In genomic region chr7:1255817-1256340, GRCh38 we compare ENCODE assay signal across 34 cellular contexts. TPM values are rescaled to one million over a fixed set of nuclear protein-coding genes. Genes with fewer than 3 reads are reported as not detected.
"Had no signal": no experiment of that assay in that cellular context is flagged by ENCODE, and none has a peak within 500 bp of the region (broad histone marks: within the 10 kb centered on the region; RNA-seq: fewer than 3 reads in every experiment).

No MANE protein-coding gene starts in this region.

- H3K4me3 ChIP-seq: esophagus muscularis mucosa, heart right ventricle, left ventricle myocardium inferior, sigmoid colon, stomach, thyroid gland, upper lobe of left lung had no signal

- H3K4me1 ChIP-seq: esophagus muscularis mucosa, foreskin keratinocyte, heart right ventricle, left ventricle myocardium inferior, parathyroid adenoma, sigmoid colon, thyroid gland, upper lobe of left lung had no signal

- ATAC-seq: activated CD4-positive, CD25-positive, alpha-beta regulatory T cell treated with anti-CD3 and anti-CD28 coated beads, Interleukin-2, amount 50 U/mL, for 24 hours; foreskin keratinocyte; heart right ventricle; stimulated activated naive B cell treated with anti-CD40 and anti-IgM and Interleukin-4, amounts not matched to agents 10 μg/mL and 1 μg/mL and 100 μg/mL, for 72 hours had no signal

- H3K9me3 ChIP-seq: esophagus muscularis mucosa, heart right ventricle, left ventricle myocardium inferior, sigmoid colon, stomach, thyroid gland, upper lobe of left lung had no signal

- H3K4me3 Mint-ChIP-seq: activated CD4-positive, alpha-beta memory T cell treated with anti-CD3 and anti-CD28 coated beads for 36 hours; activated CD4-positive, alpha-beta T cell treated with anti-CD3 and anti-CD28 coated beads, Interleukin-2, amount 10 ng/mL, durations not matched to agents 24 days and 14 days; activated naive CD4-positive, alpha-beta T cell treated with anti-CD3 and anti-CD28 coated beads, Interleukin-2, amount 10 ng/mL, durations not matched to agents 7 days and 5 days; activated naive CD8-positive, alpha-beta T cell treated with anti-CD3 and anti-CD28 coated beads, Interleukin-2, amount 10 ng/mL, durations not matched to agents 7 days and 5 days; activated T-helper 1 cell treated with anti-CD3 and anti-CD28 coated beads, Interleukin-12 subunit alpha, Interleukin-12 subunit beta, Interleukin-2, Interleukin-4 antibody, amounts not matched to agents 30 ng/mL and 10 ng/mL and 1 ng/mL, durations not matched to agents 14 hours and 24 hours and 36 hours; endodermal cell; naive B cell; stimulated activated naive B cell treated with anti-CD40 and anti-IgM and Interleukin-4, amounts not matched to agents 10 μg/mL and 1 μg/mL and 100 μg/mL, for 72 hours had no signal

- H3K4me1 Mint-ChIP-seq: activated CD4-positive, alpha-beta T cell treated with anti-CD3 and anti-CD28 coated beads, Interleukin-2, amount 10 ng/mL, durations not matched to agents 24 days and 14 days; activated naive CD4-positive, alpha-beta T cell treated with anti-CD3 and anti-CD28 coated beads, Interleukin-2, amount 10 ng/mL, durations not matched to agents 7 days and 5 days; activated naive CD8-positive, alpha-beta T cell treated with anti-CD3 and anti-CD28 coated beads, Interleukin-2, amount 10 ng/mL, durations not matched to agents 7 days and 5 days; endodermal cell had no signal

- H3K36me3 Mint-ChIP-seq: activated CD4-positive, alpha-beta memory T cell treated with anti-CD3 and anti-CD28 coated beads for 36 hours; activated naive CD4-positive, alpha-beta T cell treated with anti-CD3 and anti-CD28 coated beads, Interleukin-2, amount 10 ng/mL, durations not matched to agents 7 days and 5 days; activated naive CD8-positive, alpha-beta T cell treated with anti-CD3 and anti-CD28 coated beads, Interleukin-2, amount 10 ng/mL, durations not matched to agents 7 days and 5 days; naive B cell; stimulated activated naive B cell treated with anti-CD40 and anti-IgM and Interleukin-4, amounts not matched to agents 10 μg/mL and 1 μg/mL and 100 μg/mL, for 72 hours had no signal

- H3K9me3 Mint-ChIP-seq: activated CD4-positive, alpha-beta memory T cell treated with anti-CD3 and anti-CD28 coated beads for 36 hours; activated CD4-positive, alpha-beta T cell treated with anti-CD3 and anti-CD28 coated beads, Interleukin-2, amount 10 ng/mL, durations not matched to agents 24 days and 14 days; activated naive CD4-positive, alpha-beta T cell treated with anti-CD3 and anti-CD28 coated beads, Interleukin-2, amount 10 ng/mL, durations not matched to agents 7 days and 5 days; activated naive CD8-positive, alpha-beta T cell treated with anti-CD3 and anti-CD28 coated beads, Interleukin-2, amount 10 ng/mL, durations not matched to agents 7 days and 5 days; activated T-helper 1 cell treated with anti-CD3 and anti-CD28 coated beads, Interleukin-12 subunit alpha, Interleukin-12 subunit beta, Interleukin-2, Interleukin-4 antibody, amounts not matched to agents 30 ng/mL and 10 ng/mL and 1 ng/mL, durations not matched to agents 14 hours and 24 hours and 36 hours; endodermal cell; naive B cell; stimulated activated naive B cell treated with anti-CD40 and anti-IgM and Interleukin-4, amounts not matched to agents 10 μg/mL and 1 μg/mL and 100 μg/mL, for 72 hours had no signal

- H3K27ac Mint-ChIP-seq: activated CD4-positive, alpha-beta memory T cell treated with anti-CD3 and anti-CD28 coated beads for 36 hours; activated CD4-positive, alpha-beta T cell treated with anti-CD3 and anti-CD28 coated beads, Interleukin-2, amount 10 ng/mL, durations not matched to agents 24 days and 14 days; activated naive CD4-positive, alpha-beta T cell treated with anti-CD3 and anti-CD28 coated beads, Interleukin-2, amount 10 ng/mL, durations not matched to agents 7 days and 5 days; activated naive CD8-positive, alpha-beta T cell treated with anti-CD3 and anti-CD28 coated beads, Interleukin-2, amount 10 ng/mL, durations not matched to agents 7 days and 5 days; activated T-helper 1 cell treated with anti-CD3 and anti-CD28 coated beads, Interleukin-12 subunit alpha, Interleukin-12 subunit beta, Interleukin-2, Interleukin-4 antibody, amounts not matched to agents 30 ng/mL and 10 ng/mL and 1 ng/mL, durations not matched to agents 14 hours and 24 hours and 36 hours; endodermal cell; naive B cell; stimulated activated naive B cell treated with anti-CD40 and anti-IgM and Interleukin-4, amounts not matched to agents 10 μg/mL and 1 μg/mL and 100 μg/mL, for 72 hours had no signal

- H3K27ac ChIP-seq: brain microvascular endothelial cell, esophagus muscularis mucosa, foreskin keratinocyte, heart right ventricle, left ventricle myocardium inferior, parathyroid adenoma, sigmoid colon, stomach, thyroid gland, upper lobe of left lung, VCaP had no signal

- DNase-seq: activated CD4-positive, alpha-beta memory T cell treated with anti-CD3 and anti-CD28 coated beads for 36 hours; activated CD4-positive, alpha-beta T cell treated with anti-CD3 and anti-CD28 coated beads, Interleukin-2, amount 10 ng/mL, durations not matched to agents 24 days and 14 days; activated CD8-positive, alpha-beta memory T cell treated with anti-CD3 and anti-CD28 coated beads, Interleukin-2, amount 50 U/mL, for 4 hours; activated effector memory CD4-positive, alpha-beta T cell treated with anti-CD3 and anti-CD28 coated beads, Interleukin-2, amount 50 U/mL, for 16 hours; activated naive CD4-positive, alpha-beta T cell treated with anti-CD3 and anti-CD28 coated beads, Interleukin-2, amount 10 ng/mL, durations not matched to agents 7 days and 5 days; activated naive CD8-positive, alpha-beta T cell treated with anti-CD3 and anti-CD28 coated beads, Interleukin-2, amount 10 ng/mL, durations not matched to agents 7 days and 5 days; activated T-cell treated with anti-CD3 and anti-CD28 coated beads, Interleukin-2, amount 50 U/mL, for 1 hour; brain microvascular endothelial cell; caudate nucleus; endodermal cell; foreskin keratinocyte; heart right ventricle; kidney glomerular epithelial cell; left ventricle myocardium inferior; mammary epithelial cell; naive B cell; nucleus accumbens; sigmoid colon; small intestine; stimulated activated CD4-positive, alpha-beta T cell treated with anti-CD3 and anti-CD28 coated beads, Interleukin-15, amount 100 ng/mL, for 24 hours; stimulated activated CD4-positive, alpha-beta T cell treated with anti-CD3 and anti-CD28 coated beads, Interleukin-2, amount 100 ng/mL, for 24 hours; stimulated activated naive B cell treated with anti-CD40 and anti-IgM and Interleukin-4, amounts not matched to agents 10 μg/mL and 1 μg/mL and 100 μg/mL, for 72 hours; stomach; T-helper 9 cell; thyroid gland had no signal

- H3K36me3 ChIP-seq: brain microvascular endothelial cell, esophagus muscularis mucosa, heart right ventricle, left ventricle myocardium inferior, sigmoid colon, stomach, thyroid gland, upper lobe of left lung had no signal

RNA-seq across cellular contexts. Expression of gene UNCX, which starts 23.2 kb away (rescaled TPM):
- total RNA-seq: activated CD4-positive, alpha-beta memory T cell treated with anti-CD3 and anti-CD28 coated beads for 36 hours; activated CD4-positive, alpha-beta T cell treated with anti-CD3 and anti-CD28 coated beads, Interleukin-2, amount 10 ng/mL, durations not matched to agents 24 days and 14 days; activated CD8-positive, alpha-beta memory T cell treated with anti-CD3 and anti-CD28 coated beads for 36 hours; activated naive CD8-positive, alpha-beta T cell treated with anti-CD3 and anti-CD28 coated beads, Interleukin-2, amount 10 ng/mL, durations not matched to agents 7 days and 5 days; activated T-helper 1 cell treated with anti-CD3 and anti-CD28 coated beads, Interleukin-12 subunit alpha, Interleukin-12 subunit beta, Interleukin-2, Interleukin-4 antibody, amounts not matched to agents 30 ng/mL and 10 ng/mL and 1 ng/mL, durations not matched to agents 14 hours and 24 hours and 36 hours; astrocyte; esophagus muscularis mucosa; foreskin keratinocyte; heart right ventricle; left ventricle myocardium inferior; mammary epithelial cell; sigmoid colon; stomach; T-helper 1 cell treated with Interleukin-12 subunit alpha and Interleukin-12 subunit beta and Interleukin-4 antibody, amounts not matched to agents 30 ng/mL and 1 ng/mL, for 36 hours; thyroid gland; upper lobe of left lung had no signal
- polyA plus RNA-seq: foreskin keratinocyte, heart right ventricle, mammary epithelial cell, sigmoid colon, small intestine, stomach had no signal
